1 cellular context compared by ENCODE assay signal in genomic region chr7:69232445-69233376, GRCh38.
A peak's percentile ranks its signal among the peaks of the same experiment; 100 is the strongest.
TF ChIP-seq lines count a peak whose summit lies in the region.

No MANE protein-coding gene starts in this region.

TF ChIP-seq in HEK293, 187 proteins besides CTCF, POLR2A, EP300 and RAD21 (continued from another document):
- TF ChIP-seq ZNF561 (tag by site-specific recombination; IDR thresholded peaks at IDR 0.05; ENCODE audit: borderline replicate concordance) (no peak; the same call in none of the 2 replicates), ZNF544 (tag by site-specific recombination; IDR thresholded peaks at IDR 0.05) (no peak), ZIC2 (tag by site-specific recombination; IDR thresholded peaks at IDR 0.05) (peak; percentile 96), KLF8 (tag by site-specific recombination; IDR thresholded peaks at IDR 0.05) (peak; percentile 39; the same call in 1 of the 2 replicates), ZBTB17 (tag by site-specific recombination; IDR thresholded peaks at IDR 0.05) (peak; percentile 58), SCRT1 (tag by site-specific recombination; IDR thresholded peaks at IDR 0.05; ENCODE audit: borderline replicate concordance) (peak; percentile 33; the same call in 1 of the 2 replicates)
